In the genomic region with DNA sequence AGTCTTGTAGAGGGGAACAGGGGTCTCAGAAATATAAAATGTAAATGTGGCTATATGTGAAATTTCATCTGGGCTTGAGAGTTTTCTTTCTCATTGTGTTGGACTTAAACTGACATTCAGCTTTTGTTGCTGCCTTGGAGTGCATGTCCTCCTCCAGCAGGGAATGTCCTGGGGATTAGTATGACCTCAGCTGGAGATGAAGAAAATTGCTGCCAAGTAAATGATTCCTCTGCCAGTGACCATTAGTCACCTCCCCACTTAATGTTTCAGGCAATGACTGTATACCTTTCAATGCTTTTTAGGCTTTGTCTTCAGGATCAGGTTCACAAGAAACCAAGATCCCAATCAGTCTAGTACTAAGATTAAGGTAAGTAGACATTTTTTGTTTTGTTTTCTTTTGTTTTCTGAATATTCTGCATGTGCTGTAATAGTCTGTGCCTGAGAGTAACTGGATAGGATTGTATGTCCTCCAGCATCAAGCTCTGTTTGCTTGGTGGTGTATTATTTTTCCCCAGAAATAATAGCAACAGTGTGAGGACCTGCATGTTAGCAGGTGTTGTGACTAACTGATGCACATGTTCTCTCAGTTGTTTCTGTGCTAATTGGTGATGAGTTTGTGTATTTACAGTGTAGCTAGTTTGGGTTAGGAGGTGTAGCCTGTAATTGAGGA, we compare ENCODE assay signal across 9 cellular contexts. TPM values are rescaled to one million over a fixed set of nuclear protein-coding genes. Genes with fewer than 3 reads are reported as not detected.
DNase-seq lines count a peak whose midpoint lies in the region; ATAC-seq, FAIRE-seq and TF ChIP-seq lines count a peak whose summit lies in the region.
"Had no signal": no experiment of that assay in that cellular context is flagged by ENCODE, and none has a peak within 500 bp of the region (broad histone marks: within the 10 kb centered on the region; RNA-seq: fewer than 3 reads in every experiment).

No MANE protein-coding gene starts in this region.

- H3K27me3 ChIP-seq in pancreas (no peaks in the 10 kb centered on the region), thyroid gland (no peaks in the 10 kb centered on the region)

- intact Hi-C loops in pancreas (cut with DNase I) (no loop called here), thyroid gland (cut with DNase I) (no loop called here)

- H3K9me3 ChIP-seq in pancreas (no peaks in the 10 kb centered on the region), thyroid gland (no peaks in the 10 kb centered on the region)

- no peak overlapping the region for H3K27ac ChIP-seq in pancreas
- H3K27ac ChIP-seq in thyroid gland, result no peak overlapping the region

- TF ChIP-seq CTCF in pancreas (IDR thresholded peaks at IDR 0.05), result no peak
- peak in 1 of 6 experiments; percentile 11 for TF ChIP-seq CTCF in thyroid gland (IDR thresholded peaks at IDR 0.05)

- no peak for TF ChIP-seq POLR2A in thyroid gland (IDR thresholded peaks at IDR 0.05)

- no peak for FAIRE-seq in pancreas (lab: Jason Lieb, UNC)

- H3K36me3 ChIP-seq in pancreas (peaks cover 0 to 23% (median 0%) of the 10 kb centered on the region in 3 donors), thyroid gland (peaks cover 8 to 10% of the 10 kb centered on the region in 2 donors)

- peak in 3 of 4 donors; percentile 73 to 82 (median 80) for ATAC-seq in pancreas
- no peak for ATAC-seq in HG02571 (IDR thresholded peaks at IDR 0.05; ENCODE audit: unreplicated experiment)
- ATAC-seq in HG03342 (IDR thresholded peaks at IDR 0.05; ENCODE audit: unreplicated experiment), result no peak

- DNase-seq in GM04504 (ENCODE audit: low read depth), result peak; percentile 81
- peak; percentile 90 for DNase-seq in RKO (ENCODE audit: low spot score)
- peak; percentile 93 for DNase-seq in fibroblast of peridontal ligament (ENCODE audit: extremely low read depth)
- DNase-seq in pancreas, result no peak
- DNase-seq in stimulated activated naive CD4-positive, alpha-beta T cell treated with Interleukin-2 at 50 U/mL for 16 hours (lab: John Stamatoyannopoulos, UW), result no peak
- no peak for DNase-seq in thyroid gland
- DNase-seq: NCI-H526 treated with DMSO at 0.1 percent for 48 hours had no signal

- H3K4me1 ChIP-seq in pancreas, result no peaks in the 10 kb centered on the region
- H3K4me1 ChIP-seq in thyroid gland, result no peaks in the 10 kb centered on the region

- H3K4me3 ChIP-seq in pancreas (no peak overlapping the region), thyroid gland (replicated peaks in 1 of 3) (no peak overlapping the region)

RNA-seq across cellular contexts. Expression of gene SLC22A13, which starts 18.1 kb away (rescaled TPM):
- total RNA-seq in pancreas (under 1 TPM in 5 of 6 donors, not detected in 1; 0.18 to 0.69 (median 0.42) TPM), thyroid gland (under 1 TPM in 2 of 4 donors, not detected in 2; 0.54 to 0.56 TPM)
- polyA plus RNA-seq in pancreas, result under 1 TPM; 0.05 to 0.23 TPM

RNA-seq across cellular contexts. Expression of gene SLC22A14, which starts 34.6 kb away (rescaled TPM):
- total RNA-seq in pancreas (under 1 TPM in 2 of 6 donors, not detected in 4; 0.12 TPM), thyroid gland (not detected)
- under 1 TPM; 0.15 to 0.35 TPM for polyA plus RNA-seq in pancreas

Comparison
In these comparisons a context has a peak if more than half of its experiments do, and no peak if none do; other contexts are left out.
1. DNase-seq: peak in GM04504 (single experiment), RKO (single experiment) and fibroblast of peridontal ligament (single experiment); none in pancreas (0 of 6), stimulated activated naive CD4-positive, alpha-beta T cell treated with Interleukin-2 at 50 U/mL for 16 hours (single experiment) and thyroid gland (0 of 2).
2. ATAC-seq: peak in pancreas (3 of 4); none in HG02571 (single experiment) and HG03342 (single experiment).